ENCODE assay signal across 21 cellular contexts in genomic region chr7:18684899-18685298, GRCh38.
"Had no signal": no experiment of that assay in that cellular context is flagged by ENCODE, and none has a peak within 500 bp of the region (broad histone marks: within the 10 kb centered on the region; RNA-seq: fewer than 3 reads in every experiment).

No MANE protein-coding gene starts in this region.

- H3K9me3 ChIP-seq: left lung, prostate gland, testis, upper lobe of left lung had no signal

- ATAC-seq: activated CD4-positive, alpha-beta T cell treated with anti-CD3 and anti-CD28 coated beads for 36 hours; activated CD8-positive, alpha-beta memory T cell treated with anti-CD3 and anti-CD28 coated beads, Interleukin-2, amount 10 ng/mL, durations not matched to agents 7 days and 5 days; left lung; right cardiac atrium; stimulated activated effector memory CD8-positive, alpha-beta T cell treated with anti-CD3 and anti-CD28 coated beads, Interleukin-12 subunit alpha, Interleukin-12 subunit beta, amount 100 ng/mL, for 72 hours had no signal

- H3K4me1 ChIP-seq: left lung, prostate gland, testis, upper lobe of left lung had no signal

- H3K27ac ChIP-seq: coronary artery, left lung, prostate gland, testis, upper lobe of left lung had no signal

- H3K4me3 Mint-ChIP-seq: activated CD4-positive, alpha-beta memory T cell treated with anti-CD3 and anti-CD28 coated beads for 36 hours; activated CD4-positive, alpha-beta T cell treated with anti-CD3 and anti-CD28 coated beads for 36 hours; activated CD8-positive, alpha-beta memory T cell treated with anti-CD3 and anti-CD28 coated beads, Interleukin-2, amount 10 ng/mL, durations not matched to agents 7 days and 5 days; activated naive CD8-positive, alpha-beta T cell treated with anti-CD3 and anti-CD28 coated beads, Interleukin-2, amount 10 ng/mL, durations not matched to agents 7 days and 5 days; central memory CD8-positive, alpha-beta T cell; neural crest cell; stimulated activated effector memory CD8-positive, alpha-beta T cell treated with anti-CD3 and anti-CD28 coated beads, Interleukin-12 subunit alpha, Interleukin-12 subunit beta, amount 100 ng/mL, for 72 hours; T-helper 2 cell treated with Interferon-gamma antibody and Interleukin-4, amounts not matched to agents 5 μg/mL and 100 μg/mL, for 36 hours had no signal

- H3K36me3 Mint-ChIP-seq: activated CD4-positive, alpha-beta memory T cell treated with anti-CD3 and anti-CD28 coated beads for 36 hours; activated CD8-positive, alpha-beta memory T cell treated with anti-CD3 and anti-CD28 coated beads, Interleukin-2, amount 10 ng/mL, durations not matched to agents 7 days and 5 days; activated naive CD8-positive, alpha-beta T cell treated with anti-CD3 and anti-CD28 coated beads, Interleukin-2, amount 10 ng/mL, durations not matched to agents 7 days and 5 days; stimulated activated effector memory CD8-positive, alpha-beta T cell treated with anti-CD3 and anti-CD28 coated beads, Interleukin-12 subunit alpha, Interleukin-12 subunit beta, amount 100 ng/mL, for 72 hours had no signal

- H3K9me3 Mint-ChIP-seq: activated CD4-positive, alpha-beta memory T cell treated with anti-CD3 and anti-CD28 coated beads for 36 hours; activated naive CD8-positive, alpha-beta T cell treated with anti-CD3 and anti-CD28 coated beads, Interleukin-2, amount 10 ng/mL, durations not matched to agents 7 days and 5 days; activated T-helper 2 cell treated with anti-CD3 and anti-CD28 coated beads, Interferon-gamma antibody, Interleukin-2, Interleukin-4, amounts not matched to agents 10 μg/mL and 5 μg/mL and 100 μg/mL, durations not matched to agents 14 hours and 24 hours and 36 hours; central memory CD8-positive, alpha-beta T cell; stimulated activated effector memory CD8-positive, alpha-beta T cell treated with anti-CD3 and anti-CD28 coated beads, Interleukin-12 subunit alpha, Interleukin-12 subunit beta, amount 100 ng/mL, for 72 hours; T-helper 2 cell treated with Interferon-gamma antibody and Interleukin-4, amounts not matched to agents 5 μg/mL and 100 μg/mL, for 36 hours had no signal

- DNase-seq: activated CD4-positive, alpha-beta memory T cell treated with anti-CD3 and anti-CD28 coated beads for 36 hours; activated CD4-positive, alpha-beta T cell treated with anti-CD3 and anti-CD28 coated beads for 36 hours; activated CD8-positive, alpha-beta memory T cell treated with anti-CD3 and anti-CD28 coated beads, Interleukin-2, amount 10 ng/mL, durations not matched to agents 7 days and 5 days; activated naive CD4-positive, alpha-beta T cell treated with Interleukin-2 at 50 U/mL for 16 hours; activated naive CD8-positive, alpha-beta T cell treated with anti-CD3 and anti-CD28 coated beads, Interleukin-2, amount 10 ng/mL, durations not matched to agents 7 days and 5 days; activated T-cell treated with anti-CD3 and anti-CD28 coated beads, Interleukin-2, amount 50 U/mL, for 1 hour; hypothalamus; kidney; left lung; right cardiac atrium; small intestine; stimulated activated CD4-positive, alpha-beta T cell treated with anti-CD3 and anti-CD28 coated beads, Interleukin-4, amount 100 ng/mL, for 1 hour; testis; upper lobe of left lung had no signal

- H3K27me3 Mint-ChIP-seq: activated CD4-positive, alpha-beta memory T cell treated with anti-CD3 and anti-CD28 coated beads for 36 hours; activated CD4-positive, alpha-beta T cell treated with anti-CD3 and anti-CD28 coated beads for 36 hours; activated CD8-positive, alpha-beta memory T cell treated with anti-CD3 and anti-CD28 coated beads, Interleukin-2, amount 10 ng/mL, durations not matched to agents 7 days and 5 days; activated naive CD8-positive, alpha-beta T cell treated with anti-CD3 and anti-CD28 coated beads, Interleukin-2, amount 10 ng/mL, durations not matched to agents 7 days and 5 days; central memory CD8-positive, alpha-beta T cell had no signal

- H3K27ac Mint-ChIP-seq: activated CD4-positive, alpha-beta memory T cell treated with anti-CD3 and anti-CD28 coated beads for 36 hours; activated CD4-positive, alpha-beta T cell treated with anti-CD3 and anti-CD28 coated beads for 36 hours; activated CD8-positive, alpha-beta memory T cell treated with anti-CD3 and anti-CD28 coated beads, Interleukin-2, amount 10 ng/mL, durations not matched to agents 7 days and 5 days; activated naive CD8-positive, alpha-beta T cell treated with anti-CD3 and anti-CD28 coated beads, Interleukin-2, amount 10 ng/mL, durations not matched to agents 7 days and 5 days; activated T-helper 2 cell treated with anti-CD3 and anti-CD28 coated beads, Interferon-gamma antibody, Interleukin-2, Interleukin-4, amounts not matched to agents 10 μg/mL and 5 μg/mL and 100 μg/mL, durations not matched to agents 14 hours and 24 hours and 36 hours; stimulated activated effector memory CD8-positive, alpha-beta T cell treated with anti-CD3 and anti-CD28 coated beads, Interleukin-12 subunit alpha, Interleukin-12 subunit beta, amount 100 ng/mL, for 72 hours; T-helper 2 cell treated with Interferon-gamma antibody and Interleukin-4, amounts not matched to agents 5 μg/mL and 100 μg/mL, for 36 hours had no signal

- H3K4me1 Mint-ChIP-seq: activated CD4-positive, alpha-beta T cell treated with anti-CD3 and anti-CD28 coated beads for 36 hours; activated CD8-positive, alpha-beta memory T cell treated with anti-CD3 and anti-CD28 coated beads, Interleukin-2, amount 10 ng/mL, durations not matched to agents 7 days and 5 days; activated naive CD8-positive, alpha-beta T cell treated with anti-CD3 and anti-CD28 coated beads, Interleukin-2, amount 10 ng/mL, durations not matched to agents 7 days and 5 days; central memory CD8-positive, alpha-beta T cell; stimulated activated effector memory CD8-positive, alpha-beta T cell treated with anti-CD3 and anti-CD28 coated beads, Interleukin-12 subunit alpha, Interleukin-12 subunit beta, amount 100 ng/mL, for 72 hours had no signal

- H3K36me3 ChIP-seq: left lung, prostate gland, upper lobe of left lung had no signal

- H3K27me3 ChIP-seq: left lung, testis, upper lobe of left lung had no signal

- H3K4me3 ChIP-seq: coronary artery, left lung, prostate gland, testis, upper lobe of left lung had no signal
